8 cellular contexts compared by ENCODE assay signal in genomic region chr1:58773406-58773840, GRCh38. TPM values are rescaled to one million over a fixed set of nuclear protein-coding genes. Genes with fewer than 3 reads are reported as not detected.
DNase-seq lines count a peak whose midpoint lies in the region; ATAC-seq and TF ChIP-seq lines count a peak whose summit lies in the region.

No MANE protein-coding gene starts in this region.

- H3K9me3 ChIP-seq in ascending aorta: no peaks in the 10 kb centered on the region

- H3K4me3 Mint-ChIP-seq in type B pancreatic cell: no peak overlapping the region
- H3K4me3 Mint-ChIP-seq in effector memory CD8-positive, alpha-beta T cell: no peak overlapping the region
- H3K4me3 Mint-ChIP-seq in immature natural killer cell: no peak overlapping the region

- DNase-seq in DMS53 (lab: John Stamatoyannopoulos, UW): peak; percentile 96
- DNase-seq in MV-4-11 (lab: John Stamatoyannopoulos, UW): peak; percentile 35
- DNase-seq in ascending aorta (ENCODE audit: low spot score in 2 of 2): peak; percentile 51 to 93
- DNase-seq in kidney tubule cell (ENCODE audit: low spot score): peak; percentile 49
- DNase-seq in type B pancreatic cell (ENCODE audit: extremely low spot score, unreplicated experiment): no peak
- no peak for DNase-seq in effector memory CD8-positive, alpha-beta T cell
- no peak for DNase-seq in immature natural killer cell

- H3K4me3 ChIP-seq in ascending aorta: no peak overlapping the region

- peaks cover 3 to 17% of the 10 kb centered on the region in 2 donors for H3K4me1 ChIP-seq in ascending aorta

- peak; percentile 85 for ATAC-seq in GM21619 (IDR thresholded peaks at IDR 0.05; ENCODE audit: unreplicated experiment)
- ATAC-seq in effector memory CD8-positive, alpha-beta T cell (replicated peaks): no peak

- H3K9me3 Mint-ChIP-seq in type B pancreatic cell: no peaks in the 10 kb centered on the region
- H3K9me3 Mint-ChIP-seq in effector memory CD8-positive, alpha-beta T cell: no peaks in the 10 kb centered on the region
- H3K9me3 Mint-ChIP-seq in immature natural killer cell: no peaks in the 10 kb centered on the region

- H3K36me3 Mint-ChIP-seq in type B pancreatic cell: no peaks in the 10 kb centered on the region
- peaks cover 2% of the 10 kb centered on the region for H3K36me3 Mint-ChIP-seq in effector memory CD8-positive, alpha-beta T cell (ENCODE audit: insufficient read depth)
- no peaks in the 10 kb centered on the region for H3K36me3 Mint-ChIP-seq in immature natural killer cell

- no peaks in the 10 kb centered on the region for H3K27me3 Mint-ChIP-seq in type B pancreatic cell
- H3K27me3 Mint-ChIP-seq in effector memory CD8-positive, alpha-beta T cell: peaks cover 0 to 6% of the 10 kb centered on the region in 2 donors
- peaks cover 0 to 3% (median 2%) of the 10 kb centered on the region in 3 donors for H3K27me3 Mint-ChIP-seq in immature natural killer cell (ENCODE audit: low read depth in 3 of 3)

- peak overlapping the region; percentile 78 to 84 for H3K27ac ChIP-seq in ascending aorta

- H3K36me3 ChIP-seq in ascending aorta: no peaks in the 10 kb centered on the region

- TF ChIP-seq CTCF in ascending aorta (IDR thresholded peaks at IDR 0.05) (no peak), type B pancreatic cell (conservative IDR thresholded peaks at IDR 0.05) (no peak)

- H3K27ac Mint-ChIP-seq in type B pancreatic cell (peak overlapping the region; percentile 70), immature natural killer cell (no peak overlapping the region)
- H3K27ac Mint-ChIP-seq in effector memory CD8-positive, alpha-beta T cell: peak overlapping the region in 1 of 2 donors; percentile 62

- peaks cover 27% of the 10 kb centered on the region for H3K4me1 Mint-ChIP-seq in type B pancreatic cell (ENCODE audit: unreplicated experiment)
- peaks cover 0 to 4% of the 10 kb centered on the region in 2 donors for H3K4me1 Mint-ChIP-seq in effector memory CD8-positive, alpha-beta T cell (ENCODE audit: low read depth in 2 of 2)
- H3K4me1 Mint-ChIP-seq in immature natural killer cell: peaks cover 10 to 12% of the 10 kb centered on the region in 2 donors

- H3K27me3 ChIP-seq in ascending aorta: no peaks in the 10 kb centered on the region

- intact Hi-C loops in ascending aorta (cut with DNase I): loop anchor here (10.0 kb wide), 1 partner anchor 189 kb away; no protein-coding TSS in a partner anchor

RNA-seq across cellular contexts. Expression of gene JUN, which starts 10.4 kb away (rescaled TPM):
- total RNA-seq in ascending aorta (1,004 TPM), type B pancreatic cell (ENCODE audit: low replicate concordance) (160 and 262 TPM in 2 replicates)
- polyA plus RNA-seq in immature natural killer cell: 10 to 100 TPM; 18.7 to 58.4 (median 18.9) TPM

Comparison
In these comparisons a context has a peak if more than half of its experiments do, and no peak if none do; other contexts are left out.
1. DNase-seq: peak in DMS53 (single experiment), MV-4-11 (single experiment), ascending aorta (2 of 2) and kidney tubule cell (single experiment); none in type B pancreatic cell (single experiment), effector memory CD8-positive, alpha-beta T cell (0 of 3) and immature natural killer cell (0 of 3).